ENCODE assay signal across 22 cellular contexts in genomic region chr1:231596337-231596791, GRCh38. TPM values are rescaled to one million over a fixed set of nuclear protein-coding genes. Genes with fewer than 3 reads are reported as not detected.
DNase-seq lines count a peak whose midpoint lies in the region; TF ChIP-seq lines count a peak whose summit lies in the region.
"Had no signal": no experiment of that assay in that cellular context is flagged by ENCODE, and none has a peak within 500 bp of the region (broad histone marks: within the 10 kb centered on the region; RNA-seq: fewer than 3 reads in every experiment).

No MANE protein-coding gene starts in this region.

- no peaks in the 10 kb centered on the region for H3K36me3 Mint-ChIP-seq in MCF 10A (ENCODE audit: insufficient read depth, unreplicated experiment)
- H3K36me3 Mint-ChIP-seq in type B pancreatic cell = no peaks in the 10 kb centered on the region
- H3K36me3 Mint-ChIP-seq: CD8-positive, alpha-beta memory T cell; naive B cell had no signal

- H3K4me3 Mint-ChIP-seq in MCF 10A (ENCODE audit: unreplicated experiment) (no peak overlapping the region), type B pancreatic cell (no peak overlapping the region)
- H3K4me3 Mint-ChIP-seq: activated CD4-positive, alpha-beta memory T cell treated with anti-CD3 and anti-CD28 coated beads, Interleukin-2, amount 10 ng/mL, durations not matched to agents 7 days and 5 days; CD8-positive, alpha-beta memory T cell; naive B cell had no signal

- H3K4me1 ChIP-seq in breast epithelium = no peaks in the 10 kb centered on the region

- TF ChIP-seq POLR2A in breast epithelium (IDR thresholded peaks at IDR 0.05) = no peak

- POLR2A ChIA-PET in MCF 10A (lab: Yijun Ruan, JAX) = interaction anchor here (0.6 kb wide), 2 partner anchors 259 to 563 kb away, joined by 3 read pairs; partner anchors contain the start of genes EXOC8 and SPRTN

- H3K4me3 ChIP-seq in breast epithelium (no peak overlapping the region), fibroblast of mammary gland (ENCODE audit: control insufficient read depth, low read depth, low read length) (no peak overlapping the region)
- H3K4me3 ChIP-seq: upper lobe of right lung had no signal

- DNase-seq in MCF 10A (ENCODE audit: unreplicated experiment) (peak; percentile 31), breast epithelium (ENCODE audit: low spot score in 2 of 2) (no peak), RPMI7951 (ENCODE audit: low read depth) (peak; percentile 26), fibroblast of mammary gland (ENCODE audit: low read depth) (peak; percentile 70), renal cortical epithelial cell (ENCODE audit: low read depth) (peak; percentile 7), NCI-H1105 (lab: John Stamatoyannopoulos, UW) (no peak), type B pancreatic cell (ENCODE audit: extremely low spot score, unreplicated experiment) (no peak), NOMO-1 treated with dmso at 0.1 percent for 144 hours (lab: John Stamatoyannopoulos, UW; ENCODE audit: unreplicated experiment) (no peak)
- DNase-seq: activated CD4-positive, alpha-beta memory T cell treated with anti-CD3 and anti-CD28 coated beads, Interleukin-2, amount 10 ng/mL, durations not matched to agents 7 days and 5 days; activated gamma-delta T cell treated with Interleukin-2 at 50 U/mL for 16 hours; activated T-cell treated with anti-CD3 and anti-CD28 coated beads for 4 hours; caudate nucleus; CD8-positive, alpha-beta memory T cell; Karpas-422; naive B cell; NCI-H1092; NCI-H2107; NCI-H510A treated with DMSO at 0.1 percent for 48 hours; NK-92 treated with Interleukin-12 subunit alpha and Interleukin-12 subunit beta, amount 100 ng/mL, for 24 hours; T1000; upper lobe of right lung had no signal

- no peaks in the 10 kb centered on the region for H3K27me3 ChIP-seq in breast epithelium
- H3K27me3 ChIP-seq: upper lobe of right lung had no signal

- H3K27ac ChIP-seq in breast epithelium = peak overlapping the region in 1 of 2 donors; percentile 48
- H3K27ac ChIP-seq: RWPE1, upper lobe of right lung had no signal

- no peaks in the 10 kb centered on the region for H3K9me3 Mint-ChIP-seq in MCF 10A (ENCODE audit: unreplicated experiment)
- H3K9me3 Mint-ChIP-seq in type B pancreatic cell = no peaks in the 10 kb centered on the region
- H3K9me3 Mint-ChIP-seq: activated CD4-positive, alpha-beta memory T cell treated with anti-CD3 and anti-CD28 coated beads, Interleukin-2, amount 10 ng/mL, durations not matched to agents 7 days and 5 days; CD8-positive, alpha-beta memory T cell had no signal

- H3K36me3 ChIP-seq in breast epithelium = no peaks in the 10 kb centered on the region
- H3K36me3 ChIP-seq: upper lobe of right lung had no signal

- H3K9me3 ChIP-seq in breast epithelium = no peaks in the 10 kb centered on the region
- H3K9me3 ChIP-seq: upper lobe of right lung had no signal

- intact Hi-C loops in MCF 10A (cut with micrococcal nuclease) = no loop called here
- intact Hi-C loops in breast epithelium (cut with DNase I; ENCODE audit: low total_unique reads) = loop anchor here (10.0 kb wide), 1 partner anchor 242 kb away; no protein-coding TSS in a partner anchor

- no TSS peak for BruUV-seq in MCF 10A (replicated peaks; lab: Mats Ljungman, UMichigan)

- H3K27ac Mint-ChIP-seq in MCF 10A (ENCODE audit: low read depth, unreplicated experiment) (no peak overlapping the region), type B pancreatic cell (no peak overlapping the region)
- H3K27ac Mint-ChIP-seq: activated CD4-positive, alpha-beta memory T cell treated with anti-CD3 and anti-CD28 coated beads, Interleukin-2, amount 10 ng/mL, durations not matched to agents 7 days and 5 days; CD8-positive, alpha-beta memory T cell had no signal

- H3K27me3 Mint-ChIP-seq in MCF 10A (ENCODE audit: insufficient read depth, unreplicated experiment) (no peaks in the 10 kb centered on the region), type B pancreatic cell (no peaks in the 10 kb centered on the region)
- H3K27me3 Mint-ChIP-seq: activated CD4-positive, alpha-beta memory T cell treated with anti-CD3 and anti-CD28 coated beads, Interleukin-2, amount 10 ng/mL, durations not matched to agents 7 days and 5 days had no signal

- TF ChIP-seq CTCF in MCF 10A (IDR thresholded peaks at IDR 0.05; ENCODE audit: unreplicated experiment) = no peak
- no peak for TF ChIP-seq CTCF in breast epithelium (IDR thresholded peaks at IDR 0.05)
- TF ChIP-seq CTCF in fibroblast of mammary gland (conservative IDR thresholded peaks at IDR 0.05; ENCODE audit: control insufficient read depth, insufficient read depth, low read depth, low read length) = no peak
- no peak for TF ChIP-seq CTCF in type B pancreatic cell (conservative IDR thresholded peaks at IDR 0.05)

- CTCF ChIA-PET in MCF 10A (lab: Yijun Ruan, JAX) = interaction anchor here (1.0 kb wide), 1 partner anchor 11 kb away, joined by 5 read pairs; no protein-coding TSS in a partner anchor

- H3K4me1 Mint-ChIP-seq in MCF 10A (ENCODE audit: insufficient read depth, unreplicated experiment) (no peaks in the 10 kb centered on the region), type B pancreatic cell (ENCODE audit: unreplicated experiment) (peaks cover 13% of the 10 kb centered on the region)
- H3K4me1 Mint-ChIP-seq: CD8-positive, alpha-beta memory T cell had no signal

RNA-seq across cellular contexts. Expression of gene DISC1, which starts 30.2 kb away (rescaled TPM):
- 1.7 and 2.1 TPM in 2 replicates for total RNA-seq in MCF 10A (2022)
- 10 to 100 TPM; 12.1 to 18.9 (median 12.4) TPM for total RNA-seq in breast epithelium
- total RNA-seq in RPMI7951 (2014; rRNA removed; shearing (Covaris generic)) = 1.9 and 2.1 TPM in 2 replicates
- total RNA-seq in renal cortical epithelial cell = 2.4 and 6.1 TPM in 2 replicates
- 1.2 and 4.7 TPM in 2 replicates for total RNA-seq in type B pancreatic cell (ENCODE audit: low replicate concordance)

Comparison
In these comparisons a context has a peak if more than half of its experiments do, and no peak if none do; other contexts are left out.
1. DNase-seq: peak in MCF 10A (single experiment), RPMI7951 (single experiment), fibroblast of mammary gland (single experiment) and renal cortical epithelial cell (single experiment); none in breast epithelium (0 of 2), NCI-H1105 (single experiment), type B pancreatic cell (single experiment) and NOMO-1 treated with dmso at 0.1 percent for 144 hours (single experiment).